Comparison of ENCODE assay signal across 1 cellular context in genomic region chr3:45665101-45665572, GRCh38.
TF ChIP-seq lines count a peak whose summit lies in the region.

No MANE protein-coding gene starts in this region.

TF ChIP-seq in HepG2, 621 proteins besides CTCF, POLR2A, EP300 and RAD21 (continued from another document and continues in another):
- TF ChIP-seq, protein P1, sequence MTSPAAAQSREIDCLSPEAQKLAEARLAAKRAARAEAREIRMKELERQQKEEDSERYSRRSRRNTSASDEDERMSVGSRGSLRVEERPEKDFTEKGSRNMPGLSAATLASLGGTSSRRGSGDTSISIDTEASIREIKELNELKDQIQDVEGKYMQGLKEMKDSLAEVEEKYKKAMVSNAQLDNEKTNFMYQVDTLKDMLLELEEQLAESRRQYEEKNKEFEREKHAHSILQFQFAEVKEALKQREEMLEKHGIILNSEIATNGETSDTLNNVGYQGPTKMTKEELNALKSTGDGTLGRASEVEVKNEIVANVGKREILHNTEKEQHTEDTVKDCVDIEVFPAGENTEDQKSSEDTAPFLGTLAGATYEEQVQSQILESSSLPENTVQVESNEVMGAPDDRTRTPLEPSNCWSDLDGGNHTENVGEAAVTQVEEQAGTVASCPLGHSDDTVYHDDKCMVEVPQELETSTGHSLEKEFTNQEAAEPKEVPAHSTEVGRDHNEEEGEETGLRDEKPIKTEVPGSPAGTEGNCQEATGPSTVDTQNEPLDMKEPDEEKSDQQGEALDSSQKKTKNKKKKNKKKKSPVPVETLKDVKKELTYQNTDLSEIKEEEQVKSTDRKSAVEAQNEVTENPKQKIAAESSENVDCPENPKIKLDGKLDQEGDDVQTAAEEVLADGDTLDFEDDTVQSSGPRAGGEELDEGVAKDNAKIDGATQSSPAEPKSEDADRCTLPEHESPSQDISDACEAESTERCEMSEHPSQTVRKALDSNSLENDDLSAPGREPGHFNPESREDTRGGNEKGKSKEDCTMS (CRISPR knock-in tag; conservative IDR thresholded peaks at IDR 0.05) = no peak
- TF ChIP-seq SMC3 (IDR thresholded peaks at IDR 0.05; ENCODE audit: low read length) (peak; percentile 67), ZSCAN12 (CRISPR knock-in tag; IDR thresholded peaks at IDR 0.05) (no peak), ZNF335 (CRISPR knock-in tag; IDR thresholded peaks at IDR 0.05) (0 out of 2 replicates have a peak, but pooled peaks have one; percentile 36), PHB2 (IDR thresholded peaks at IDR 0.05; ENCODE audit: partially characterized antibody) (no peak), ASH2L (IDR thresholded peaks at IDR 0.05; ENCODE audit: insufficient read length, low read depth, low read length) (no peak), ZC3H4 (CRISPR knock-in tag; IDR thresholded peaks at IDR 0.05; ENCODE audit: borderline replicate concordance) (no peak), SAP130 (CRISPR knock-in tag; IDR thresholded peaks at IDR 0.05; ENCODE audit: low read depth) (peak; percentile 23; the same call in 1 of the 2 replicates), ZSCAN29 (CRISPR knock-in tag; conservative IDR thresholded peaks at IDR 0.05) (no peak), STAG1 (CRISPR knock-in tag; IDR thresholded peaks at IDR 0.05) (peak; percentile 82), ZNF670 (CRISPR knock-in tag; IDR thresholded peaks at IDR 0.05; ENCODE audit: borderline replicate concordance) (0 out of 2 replicates have a peak, but pooled peaks have one; percentile 33), ZNF577 (CRISPR knock-in tag; IDR thresholded peaks at IDR 0.05; ENCODE audit: borderline replicate concordance, low read depth) (no peak), AHDC1 (CRISPR knock-in tag; IDR thresholded peaks at IDR 0.05; ENCODE audit: borderline replicate concordance) (no peak), ZNF138 (CRISPR knock-in tag; IDR thresholded peaks at IDR 0.05; ENCODE audit: low read depth) (no peak), HDAC1 (CRISPR knock-in tag; IDR thresholded peaks at IDR 0.05) (0 out of 2 replicates have a peak, but pooled peaks have one; percentile 16), SOX5 (CRISPR knock-in tag; IDR thresholded peaks at IDR 0.05; ENCODE audit: borderline replicate concordance) (0 out of 2 replicates have a peak, but pooled peaks have one; percentile 1), YEATS4 (CRISPR knock-in tag; IDR thresholded peaks at IDR 0.05; ENCODE audit: borderline replicate concordance) (no peak), ZNF367 (CRISPR knock-in tag; IDR thresholded peaks at IDR 0.05; ENCODE audit: borderline replicate concordance) (no peak), PRPF4 (IDR thresholded peaks at IDR 0.05; ENCODE audit: low read depth, low read length, poor library complexity, severe bottlenecking) (no peak)
- TF ChIP-seq, protein P2, sequence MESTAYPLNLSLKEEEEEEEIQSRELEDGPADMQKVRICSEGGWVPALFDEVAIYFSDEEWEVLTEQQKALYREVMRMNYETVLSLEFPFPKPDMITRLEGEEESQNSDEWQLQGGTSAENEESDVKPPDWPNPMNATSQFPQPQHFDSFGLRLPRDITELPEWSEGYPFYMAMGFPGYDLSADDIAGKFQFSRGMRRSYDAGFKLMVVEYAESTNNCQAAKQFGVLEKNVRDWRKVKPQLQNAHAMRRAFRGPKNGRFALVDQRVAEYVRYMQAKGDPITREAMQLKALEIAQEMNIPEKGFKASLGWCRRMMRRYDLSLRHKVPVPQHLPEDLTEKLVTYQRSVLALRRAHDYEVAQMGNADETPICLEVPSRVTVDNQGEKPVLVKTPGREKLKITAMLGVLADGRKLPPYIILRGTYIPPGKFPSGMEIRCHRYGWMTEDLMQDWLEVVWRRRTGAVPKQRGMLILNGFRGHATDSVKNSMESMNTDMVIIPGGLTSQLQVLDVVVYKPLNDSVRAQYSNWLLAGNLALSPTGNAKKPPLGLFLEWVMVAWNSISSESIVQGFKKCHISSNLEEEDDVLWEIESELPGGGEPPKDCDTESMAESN (CRISPR knock-in tag; conservative IDR thresholded peaks at IDR 0.05) = 0 out of 2 replicates have a peak, but pooled peaks have one; percentile 52
- TF ChIP-seq, protein P3, sequence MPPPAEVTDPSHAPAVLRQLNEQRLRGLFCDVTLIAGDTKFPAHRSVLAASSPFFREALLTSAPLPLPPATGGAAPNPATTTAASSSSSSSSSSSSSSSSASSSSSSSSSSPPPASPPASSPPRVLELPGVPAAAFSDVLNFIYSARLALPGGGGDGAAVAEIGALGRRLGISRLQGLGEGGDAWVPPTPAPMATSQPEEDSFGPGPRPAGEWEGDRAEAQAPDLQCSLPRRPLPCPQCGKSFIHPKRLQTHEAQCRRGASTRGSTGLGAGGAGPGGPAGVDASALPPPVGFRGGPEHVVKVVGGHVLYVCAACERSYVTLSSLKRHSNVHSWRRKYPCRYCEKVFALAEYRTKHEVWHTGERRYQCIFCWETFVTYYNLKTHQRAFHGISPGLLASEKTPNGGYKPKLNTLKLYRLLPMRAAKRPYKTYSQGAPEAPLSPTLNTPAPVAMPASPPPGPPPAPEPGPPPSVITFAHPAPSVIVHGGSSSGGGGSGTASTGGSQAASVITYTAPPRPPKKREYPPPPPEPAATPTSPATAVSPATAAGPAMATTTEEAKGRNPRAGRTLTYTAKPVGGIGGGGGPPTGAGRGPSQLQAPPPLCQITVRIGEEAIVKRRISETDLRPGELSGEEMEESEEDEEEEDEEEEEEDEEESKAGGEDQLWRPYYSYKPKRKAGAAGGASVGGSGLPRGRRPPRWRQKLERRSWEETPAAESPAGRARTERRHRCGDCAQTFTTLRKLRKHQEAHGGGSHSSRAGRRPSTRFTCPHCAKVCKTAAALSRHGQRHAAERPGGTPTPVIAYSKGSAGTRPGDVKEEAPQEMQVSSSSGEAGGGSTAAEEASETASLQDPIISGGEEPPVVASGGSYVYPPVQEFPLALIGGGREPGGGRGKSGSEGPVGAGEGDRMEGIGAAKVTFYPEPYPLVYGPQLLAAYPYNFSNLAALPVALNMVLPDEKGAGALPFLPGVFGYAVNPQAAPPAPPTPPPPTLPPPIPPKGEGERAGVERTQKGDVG (CRISPR knock-in tag; IDR thresholded peaks at IDR 0.05; ENCODE audit: borderline replicate concordance) = no peak
- TF ChIP-seq, protein P4, sequence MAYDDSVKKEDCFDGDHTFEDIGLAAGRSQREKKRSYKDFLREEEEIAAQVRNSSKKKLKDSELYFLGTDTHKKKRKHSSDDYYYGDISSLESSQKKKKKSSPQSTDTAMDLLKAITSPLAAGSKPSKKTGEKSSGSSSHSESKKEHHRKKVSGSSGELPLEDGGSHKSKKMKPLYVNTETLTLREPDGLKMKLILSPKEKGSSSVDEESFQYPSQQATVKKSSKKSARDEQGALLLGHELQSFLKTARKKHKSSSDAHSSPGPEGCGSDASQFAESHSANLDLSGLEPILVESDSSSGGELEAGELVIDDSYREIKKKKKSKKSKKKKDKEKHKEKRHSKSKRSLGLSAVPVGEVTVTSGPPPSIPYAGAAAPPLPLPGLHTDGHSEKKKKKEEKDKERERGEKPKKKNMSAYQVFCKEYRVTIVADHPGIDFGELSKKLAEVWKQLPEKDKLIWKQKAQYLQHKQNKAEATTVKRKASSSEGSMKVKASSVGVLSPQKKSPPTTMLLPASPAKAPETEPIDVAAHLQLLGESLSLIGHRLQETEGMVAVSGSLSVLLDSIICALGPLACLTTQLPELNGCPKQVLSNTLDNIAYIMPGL (CRISPR knock-in tag; IDR thresholded peaks at IDR 0.05; ENCODE audit: borderline replicate concordance in 1 of 2, low read depth in 1 of 2) = 0 out of 4 replicates have a peak, but pooled peaks of 1 of the 2 experiments have one; percentile 27
- TF ChIP-seq, protein P5, sequence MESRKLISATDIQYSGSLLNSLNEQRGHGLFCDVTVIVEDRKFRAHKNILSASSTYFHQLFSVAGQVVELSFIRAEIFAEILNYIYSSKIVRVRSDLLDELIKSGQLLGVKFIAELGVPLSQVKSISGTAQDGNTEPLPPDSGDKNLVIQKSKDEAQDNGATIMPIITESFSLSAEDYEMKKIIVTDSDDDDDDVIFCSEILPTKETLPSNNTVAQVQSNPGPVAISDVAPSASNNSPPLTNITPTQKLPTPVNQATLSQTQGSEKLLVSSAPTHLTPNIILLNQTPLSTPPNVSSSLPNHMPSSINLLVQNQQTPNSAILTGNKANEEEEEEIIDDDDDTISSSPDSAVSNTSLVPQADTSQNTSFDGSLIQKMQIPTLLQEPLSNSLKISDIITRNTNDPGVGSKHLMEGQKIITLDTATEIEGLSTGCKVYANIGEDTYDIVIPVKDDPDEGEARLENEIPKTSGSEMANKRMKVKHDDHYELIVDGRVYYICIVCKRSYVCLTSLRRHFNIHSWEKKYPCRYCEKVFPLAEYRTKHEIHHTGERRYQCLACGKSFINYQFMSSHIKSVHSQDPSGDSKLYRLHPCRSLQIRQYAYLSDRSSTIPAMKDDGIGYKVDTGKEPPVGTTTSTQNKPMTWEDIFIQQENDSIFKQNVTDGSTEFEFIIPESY (CRISPR knock-in tag; IDR thresholded peaks at IDR 0.05) = 0 out of 2 replicates have a peak, but pooled peaks have one; percentile 15
- TF ChIP-seq, protein P6, sequence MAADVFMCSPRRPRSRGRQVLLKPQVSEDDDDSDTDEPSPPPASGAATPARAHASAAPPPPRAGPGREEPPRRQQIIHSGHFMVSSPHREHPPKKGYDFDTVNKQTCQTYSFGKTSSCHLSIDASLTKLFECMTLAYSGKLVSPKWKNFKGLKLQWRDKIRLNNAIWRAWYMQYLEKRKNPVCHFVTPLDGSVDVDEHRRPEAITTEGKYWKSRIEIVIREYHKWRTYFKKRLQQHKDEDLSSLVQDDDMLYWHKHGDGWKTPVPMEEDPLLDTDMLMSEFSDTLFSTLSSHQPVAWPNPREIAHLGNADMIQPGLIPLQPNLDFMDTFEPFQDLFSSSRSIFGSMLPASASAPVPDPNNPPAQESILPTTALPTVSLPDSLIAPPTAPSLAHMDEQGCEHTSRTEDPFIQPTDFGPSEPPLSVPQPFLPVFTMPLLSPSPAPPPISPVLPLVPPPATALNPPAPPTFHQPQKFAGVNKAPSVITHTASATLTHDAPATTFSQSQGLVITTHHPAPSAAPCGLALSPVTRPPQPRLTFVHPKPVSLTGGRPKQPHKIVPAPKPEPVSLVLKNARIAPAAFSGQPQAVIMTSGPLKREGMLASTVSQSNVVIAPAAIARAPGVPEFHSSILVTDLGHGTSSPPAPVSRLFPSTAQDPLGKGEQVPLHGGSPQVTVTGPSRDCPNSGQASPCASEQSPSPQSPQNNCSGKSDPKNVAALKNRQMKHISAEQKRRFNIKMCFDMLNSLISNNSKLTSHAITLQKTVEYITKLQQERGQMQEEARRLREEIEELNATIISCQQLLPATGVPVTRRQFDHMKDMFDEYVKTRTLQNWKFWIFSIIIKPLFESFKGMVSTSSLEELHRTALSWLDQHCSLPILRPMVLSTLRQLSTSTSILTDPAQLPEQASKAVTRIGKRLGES (CRISPR knock-in tag; IDR thresholded peaks at IDR 0.05; ENCODE audit: borderline replicate concordance) = no peak
- TF ChIP-seq, protein P7, sequence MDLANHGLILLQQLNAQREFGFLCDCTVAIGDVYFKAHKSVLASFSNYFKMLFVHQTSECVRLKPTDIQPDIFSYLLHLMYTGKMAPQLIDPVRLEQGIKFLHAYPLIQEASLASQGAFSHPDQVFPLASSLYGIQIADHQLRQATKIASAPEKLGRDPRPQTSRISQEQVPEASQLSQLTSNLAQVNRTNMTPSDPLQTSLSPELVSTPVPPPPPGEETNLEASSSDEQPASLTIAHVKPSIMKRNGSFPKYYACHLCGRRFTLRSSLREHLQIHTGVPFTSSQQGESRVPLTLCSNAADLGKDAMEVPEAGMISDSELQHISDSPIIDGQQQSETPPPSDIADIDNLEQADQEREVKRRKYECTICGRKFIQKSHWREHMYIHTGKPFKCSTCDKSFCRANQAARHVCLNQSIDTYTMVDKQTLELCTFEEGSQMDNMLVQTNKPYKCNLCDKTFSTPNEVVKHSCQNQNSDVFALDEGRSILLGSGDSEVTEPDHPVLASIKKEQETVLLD (CRISPR knock-in tag; IDR thresholded peaks at IDR 0.05; ENCODE audit: low read depth) = no peak
- TF ChIP-seq, protein P8, sequence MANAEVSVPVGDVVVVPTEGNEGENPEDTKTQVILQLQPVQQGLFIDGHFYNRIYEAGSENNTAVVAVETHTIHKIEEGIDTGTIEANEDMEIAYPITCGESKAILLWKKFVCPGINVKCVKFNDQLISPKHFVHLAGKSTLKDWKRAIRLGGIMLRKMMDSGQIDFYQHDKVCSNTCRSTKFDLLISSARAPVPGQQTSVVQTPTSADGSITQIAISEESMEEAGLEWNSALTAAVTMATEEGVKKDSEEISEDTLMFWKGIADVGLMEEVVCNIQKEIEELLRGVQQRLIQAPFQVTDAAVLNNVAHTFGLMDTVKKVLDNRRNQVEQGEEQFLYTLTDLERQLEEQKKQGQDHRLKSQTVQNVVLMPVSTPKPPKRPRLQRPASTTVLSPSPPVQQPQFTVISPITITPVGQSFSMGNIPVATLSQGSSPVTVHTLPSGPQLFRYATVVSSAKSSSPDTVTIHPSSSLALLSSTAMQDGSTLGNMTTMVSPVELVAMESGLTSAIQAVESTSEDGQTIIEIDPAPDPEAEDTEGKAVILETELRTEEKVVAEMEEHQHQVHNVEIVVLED (CRISPR knock-in tag; IDR thresholded peaks at IDR 0.05; ENCODE audit: borderline replicate concordance) = no peak
